Comparison of ENCODE assay signal across 1 cellular context in genomic region chr17:45087978-45088377, GRCh38.
TF ChIP-seq lines count a peak whose summit lies in the region.

No MANE protein-coding gene starts in this region.

TF ChIP-seq in IMR-90, 13 proteins besides CTCF, POLR2A, EP300 and RAD21:
- TF ChIP-seq CEBPB (IDR thresholded peaks at IDR 0.05; ENCODE audit: low read depth, low read length) (no peak), MAZ (IDR thresholded peaks at IDR 0.05; ENCODE audit: borderline replicate concordance, low read depth, low read length) (no peak), MXI1 (IDR thresholded peaks at IDR 0.05; ENCODE audit: borderline replicate concordance, low read depth, low read length) (no peak), USF2 (IDR thresholded peaks at IDR 0.05; ENCODE audit: low read depth, low read length) (no peak), ELK1 (IDR thresholded peaks at IDR 0.05; ENCODE audit: borderline replicate concordance, low read depth, low read length) (no peak), BHLHE40 (IDR thresholded peaks at IDR 0.05; ENCODE audit: low read depth, low read length) (no peak), MAFK (IDR thresholded peaks at IDR 0.05; ENCODE audit: low read depth, low read length) (no peak), SMC3 (IDR thresholded peaks at IDR 0.05; ENCODE audit: low read depth, low read length) (no peak), NFE2L2 (IDR thresholded peaks at IDR 0.05; ENCODE audit: low read depth, low read length) (no peak), CHD1 (IDR thresholded peaks at IDR 0.05; ENCODE audit: low read depth, low read length) (no peak), RFX5 (IDR thresholded peaks at IDR 0.05; ENCODE audit: low read depth, low read length) (no peak), RCOR1 (IDR thresholded peaks at IDR 0.05; ENCODE audit: insufficient replicate concordance, low read length) (no peak), FOS (IDR thresholded peaks at IDR 0.05; ENCODE audit: low read depth, low read length) (no peak)
